Comparison of ENCODE assay signal across 1 cellular context in genomic region chr19:2594319-2594718, GRCh38.
TF ChIP-seq lines count a peak whose summit lies in the region.

No MANE protein-coding gene starts in this region.

TF ChIP-seq in GM12878, 131 proteins besides CTCF, POLR2A, EP300 and RAD21 (continued from another document and continues in another):
- TF ChIP-seq, protein P1, sequence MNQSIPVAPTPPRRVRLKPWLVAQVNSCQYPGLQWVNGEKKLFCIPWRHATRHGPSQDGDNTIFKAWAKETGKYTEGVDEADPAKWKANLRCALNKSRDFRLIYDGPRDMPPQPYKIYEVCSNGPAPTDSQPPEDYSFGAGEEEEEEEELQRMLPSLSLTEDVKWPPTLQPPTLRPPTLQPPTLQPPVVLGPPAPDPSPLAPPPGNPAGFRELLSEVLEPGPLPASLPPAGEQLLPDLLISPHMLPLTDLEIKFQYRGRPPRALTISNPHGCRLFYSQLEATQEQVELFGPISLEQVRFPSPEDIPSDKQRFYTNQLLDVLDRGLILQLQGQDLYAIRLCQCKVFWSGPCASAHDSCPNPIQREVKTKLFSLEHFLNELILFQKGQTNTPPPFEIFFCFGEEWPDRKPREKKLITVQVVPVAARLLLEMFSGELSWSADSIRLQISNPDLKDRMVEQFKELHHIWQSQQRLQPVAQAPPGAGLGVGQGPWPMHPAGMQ (IDR thresholded peaks at IDR 0.05; ENCODE audit: borderline replicate concordance): no peak
- TF ChIP-seq, protein P2, sequence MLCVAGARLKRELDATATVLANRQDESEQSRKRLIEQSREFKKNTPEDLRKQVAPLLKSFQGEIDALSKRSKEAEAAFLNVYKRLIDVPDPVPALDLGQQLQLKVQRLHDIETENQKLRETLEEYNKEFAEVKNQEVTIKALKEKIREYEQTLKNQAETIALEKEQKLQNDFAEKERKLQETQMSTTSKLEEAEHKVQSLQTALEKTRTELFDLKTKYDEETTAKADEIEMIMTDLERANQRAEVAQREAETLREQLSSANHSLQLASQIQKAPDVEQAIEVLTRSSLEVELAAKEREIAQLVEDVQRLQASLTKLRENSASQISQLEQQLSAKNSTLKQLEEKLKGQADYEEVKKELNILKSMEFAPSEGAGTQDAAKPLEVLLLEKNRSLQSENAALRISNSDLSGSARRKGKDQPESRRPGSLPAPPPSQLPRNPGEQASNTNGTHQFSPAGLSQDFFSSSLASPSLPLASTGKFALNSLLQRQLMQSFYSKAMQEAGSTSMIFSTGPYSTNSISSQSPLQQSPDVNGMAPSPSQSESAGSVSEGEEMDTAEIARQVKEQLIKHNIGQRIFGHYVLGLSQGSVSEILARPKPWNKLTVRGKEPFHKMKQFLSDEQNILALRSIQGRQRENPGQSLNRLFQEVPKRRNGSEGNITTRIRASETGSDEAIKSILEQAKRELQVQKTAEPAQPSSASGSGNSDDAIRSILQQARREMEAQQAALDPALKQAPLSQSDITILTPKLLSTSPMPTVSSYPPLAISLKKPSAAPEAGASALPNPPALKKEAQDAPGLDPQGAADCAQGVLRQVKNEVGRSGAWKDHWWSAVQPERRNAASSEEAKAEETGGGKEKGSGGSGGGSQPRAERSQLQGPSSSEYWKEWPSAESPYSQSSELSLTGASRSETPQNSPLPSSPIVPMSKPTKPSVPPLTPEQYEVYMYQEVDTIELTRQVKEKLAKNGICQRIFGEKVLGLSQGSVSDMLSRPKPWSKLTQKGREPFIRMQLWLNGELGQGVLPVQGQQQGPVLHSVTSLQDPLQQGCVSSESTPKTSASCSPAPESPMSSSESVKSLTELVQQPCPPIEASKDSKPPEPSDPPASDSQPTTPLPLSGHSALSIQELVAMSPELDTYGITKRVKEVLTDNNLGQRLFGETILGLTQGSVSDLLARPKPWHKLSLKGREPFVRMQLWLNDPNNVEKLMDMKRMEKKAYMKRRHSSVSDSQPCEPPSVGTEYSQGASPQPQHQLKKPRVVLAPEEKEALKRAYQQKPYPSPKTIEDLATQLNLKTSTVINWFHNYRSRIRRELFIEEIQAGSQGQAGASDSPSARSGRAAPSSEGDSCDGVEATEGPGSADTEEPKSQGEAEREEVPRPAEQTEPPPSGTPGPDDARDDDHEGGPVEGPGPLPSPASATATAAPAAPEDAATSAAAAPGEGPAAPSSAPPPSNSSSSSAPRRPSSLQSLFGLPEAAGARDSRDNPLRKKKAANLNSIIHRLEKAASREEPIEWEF (IDR thresholded peaks at IDR 0.05; ENCODE audit: insufficient replicate concordance, low read depth, low read length): peak; percentile 22
- peak; percentile 50 for TF ChIP-seq RAD51 (IDR thresholded peaks at IDR 0.05)
- no peak for TF ChIP-seq CBFB (IDR thresholded peaks at IDR 0.05; ENCODE audit: low read depth)
- 0 out of 2 replicates have a peak, but pooled peaks have one; percentile 20 for TF ChIP-seq TCF3 (IDR thresholded peaks at IDR 0.05; ENCODE audit: borderline replicate concordance, insufficient read depth, low read depth, low read length)
- TF ChIP-seq E2F4 (IDR thresholded peaks at IDR 0.05; ENCODE audit: low read depth, low read length): no peak
- TF ChIP-seq ETV6 (conservative IDR thresholded peaks at IDR 0.05 in 1 of 2, IDR thresholded peaks at IDR 0.05 in 1 of 2; ENCODE audit: borderline replicate concordance in 1 of 2, low read depth in 1 of 2): peak in 1 of 2 experiments; percentile 95; a peak in 2 of 4 replicates
- TF ChIP-seq IKZF2 (IDR thresholded peaks at IDR 0.05): peak; percentile 26 to 67; a peak in 2 of 4 replicates
- peak; percentile 41; the same call in 1 of the 2 replicates for TF ChIP-seq NFIC (IDR thresholded peaks at IDR 0.05; ENCODE audit: low read depth, low read length)
- no peak for TF ChIP-seq NFXL1 (IDR thresholded peaks at IDR 0.05; ENCODE audit: borderline replicate concordance)
- peak; percentile 49; the same call in 1 of the 2 replicates for TF ChIP-seq CREB1 (IDR thresholded peaks at IDR 0.05; ENCODE audit: low read depth)
- TF ChIP-seq ATF7 (IDR thresholded peaks at IDR 0.05; ENCODE audit: low read depth): peak; percentile 83
- TF ChIP-seq ZBTB4 (CRISPR knock-in tag; IDR thresholded peaks at IDR 0.05): no peak
- TF ChIP-seq TBL1XR1 (IDR thresholded peaks at IDR 0.05; ENCODE audit: low read depth, low read length): no peak
- TF ChIP-seq NR2C2 (IDR thresholded peaks at IDR 0.05; ENCODE audit: borderline replicate concordance, control insufficient read depth, insufficient read length, low read depth): no peak
- peak; percentile 55 for TF ChIP-seq MTA2 (IDR thresholded peaks at IDR 0.05; ENCODE audit: low read depth)
- no peak for TF ChIP-seq STAT3 (IDR thresholded peaks at IDR 0.05; ENCODE audit: low read depth, low read length)
- TF ChIP-seq CBX3 (IDR thresholded peaks at IDR 0.05; ENCODE audit: borderline replicate concordance, low read depth): no peak
- peak; percentile 69 for TF ChIP-seq ATF2 (IDR thresholded peaks at IDR 0.05; ENCODE audit: low read length)
- 0 out of 2 replicates have a peak, but pooled peaks have one; percentile 15 for TF ChIP-seq PKNOX1 (IDR thresholded peaks at IDR 0.05)
- TF ChIP-seq ZNF687 (IDR thresholded peaks at IDR 0.05): peak; percentile 86
- TF ChIP-seq HSF1 (IDR thresholded peaks at IDR 0.05; ENCODE audit: low read depth, low read length): no peak
- TF ChIP-seq ZBED1 (IDR thresholded peaks at IDR 0.05; ENCODE audit: borderline replicate concordance): peak; percentile 28; the same call in 1 of the 2 replicates
- TF ChIP-seq RUNX3 (IDR thresholded peaks at IDR 0.05; ENCODE audit: low read length): peak; percentile 33; the same call in 1 of the 2 replicates
- no peak for TF ChIP-seq ZBTB40 (IDR thresholded peaks at IDR 0.05; ENCODE audit: borderline replicate concordance)
- TF ChIP-seq SPI1 (IDR thresholded peaks at IDR 0.05; ENCODE audit: borderline replicate concordance, insufficient read depth, low read depth, low read length): peak; percentile 81
- peak; percentile 60; the same call in 1 of the 3 replicates for TF ChIP-seq POU2F2 (IDR thresholded peaks at IDR 0.05; ENCODE audit: borderline replicate concordance, low read depth, low read length)
- peak; percentile 68; the same call in 1 of the 2 replicates for TF ChIP-seq IRF4 (IDR thresholded peaks at IDR 0.05; ENCODE audit: low read depth, low read length)
- no peak for TF ChIP-seq GATAD2B (conservative IDR thresholded peaks at IDR 0.05; ENCODE audit: low read depth)
